25 cellular contexts compared by ENCODE assay signal in genomic region chr2:11556101-11556806, GRCh38. TPM values are rescaled to one million over a fixed set of nuclear protein-coding genes. Genes with fewer than 3 reads are reported as not detected.
DNase-seq lines count a peak whose midpoint lies in the region; ATAC-seq and TF ChIP-seq lines count a peak whose summit lies in the region.
"Had no signal": no experiment of that assay in that cellular context is flagged by ENCODE, and none has a peak within 500 bp of the region (broad histone marks: within the 10 kb centered on the region; RNA-seq: fewer than 3 reads in every experiment).

No MANE protein-coding gene starts in this region.

- no peaks in the 10 kb centered on the region for H3K9me3 ChIP-seq in testis
- H3K9me3 ChIP-seq: pancreas, tibial nerve had no signal

- ATAC-seq in HG03196 (IDR thresholded peaks at IDR 0.05; ENCODE audit: unreplicated experiment) = no peak
- ATAC-seq: activated CD4-positive, CD25-positive, alpha-beta regulatory T cell treated with anti-CD3 and anti-CD28 coated beads, Interleukin-2, amount 50 U/mL, for 24 hours; CD8-positive, alpha-beta T cell; naive thymus-derived CD8-positive, alpha-beta T cell; sciatic nerve; stimulated activated naive CD8-positive, alpha-beta T cell treated with anti-CD3 and anti-CD28 coated beads, Interleukin-15, amount 100 ng/mL, for 72 hours had no signal

- no peaks in the 10 kb centered on the region for H3K27me3 ChIP-seq in testis
- H3K27me3 ChIP-seq: pancreas, tibial nerve had no signal

- H3K4me3 ChIP-seq in testis = peak overlapping the region in 1 of 2 donors; percentile 14
- H3K4me3 ChIP-seq: pancreas, tibial nerve had no signal

- intact Hi-C loops in testis (cut with DNase I; ENCODE audit: low total_unique reads) = no loop called here

- peak; percentile 6 for DNase-seq in SIG-M5 treated with dmso at 0.1 percent for 504 hours (lab: John Stamatoyannopoulos, UW; ENCODE audit: unreplicated experiment)
- no peak for DNase-seq in SIG-M5 (lab: John Stamatoyannopoulos, UW)
- peak; percentile 40 to 68 for DNase-seq in NOMO-1 (lab: John Stamatoyannopoulos, UW; ENCODE audit: unreplicated experiment in 2 of 2)
- peak; percentile 40 for DNase-seq in left kidney (ENCODE audit: low read depth, low spot score)
- peak; percentile 61 for DNase-seq in testis
- no peak for DNase-seq in activated CD4-positive, alpha-beta T cell treated with anti-CD3 and anti-CD28 coated beads, Interleukin-2, amount 50 U/mL, for 48 hours
- no peak for DNase-seq in HuH-7 (ENCODE audit: low spot score)
- DNase-seq: activated effector memory CD4-positive, alpha-beta T cell treated with anti-CD3 and anti-CD28 coated beads, Interleukin-2, amount 50 U/mL, for 16 hours; activated naive CD8-positive, alpha-beta T cell treated with anti-CD3 and anti-CD28 coated beads, Interleukin-2, amount 10 ng/mL, durations not matched to agents 7 days and 5 days; CD8-positive, alpha-beta T cell; central memory CD4-positive, alpha-beta T cell; DMS 273 treated with DMSO at 0.1 percent for 48 hours; KBM-7; naive thymus-derived CD8-positive, alpha-beta T cell; NCI-H1048; NCI-H187; pancreas; stimulated activated CD4-positive, alpha-beta T cell treated with anti-CD3 and anti-CD28 coated beads, Interleukin-15, amount 100 ng/mL, for 24 hours; stimulated activated naive CD8-positive, alpha-beta T cell treated with anti-CD3 and anti-CD28 coated beads, Interleukin-15, amount 100 ng/mL, for 72 hours; SW 1271 had no signal

- H3K27ac ChIP-seq in testis = peak overlapping the region; percentile 27 to 67
- H3K27ac ChIP-seq: epithelial cell of prostate, pancreas, tibial nerve had no signal

- no peak for TF ChIP-seq CTCF in testis (IDR thresholded peaks at IDR 0.05)

- WGBS in testis, 2 donors = 41 to 55% methylated on average over 20 of the region's 20 CpGs

- no peaks in the 10 kb centered on the region for H3K36me3 ChIP-seq in testis (ENCODE audit: low read depth, missing control alignments)
- H3K36me3 ChIP-seq: pancreas, tibial nerve had no signal

- peaks cover 13% of the 10 kb centered on the region for H3K4me1 ChIP-seq in testis
- H3K4me1 ChIP-seq: pancreas, tibial nerve had no signal

- TF ChIP-seq POLR2A in testis (IDR thresholded peaks at IDR 0.05) = no peak

RNA-seq across cellular contexts. Expression of gene GREB1, which starts 22.4 kb away (rescaled TPM):
- 100 to 1,000 TPM in 1 of 2 donors, 10 to 100 TPM in 1; 91.0 to 136 TPM for total RNA-seq in testis
- polyA plus RNA-seq in testis (ENCODE audit: insufficient read depth, low read depth, low replicate concordance) = 29.8 TPM

Comparison
In these comparisons a context has a peak if more than half of its experiments do, and no peak if none do; other contexts are left out.
1. DNase-seq: peak in SIG-M5 treated with dmso at 0.1 percent for 504 hours (single experiment), NOMO-1 (2 of 2), left kidney (single experiment) and testis (single experiment); none in SIG-M5 (single experiment), activated CD4-positive, alpha-beta T cell treated with anti-CD3 and anti-CD28 coated beads, Interleukin-2, amount 50 U/mL, for 48 hours (0 of 2) and HuH-7 (single experiment).